ENCODE assay signal across 8 cellular contexts in the genomic region with DNA sequence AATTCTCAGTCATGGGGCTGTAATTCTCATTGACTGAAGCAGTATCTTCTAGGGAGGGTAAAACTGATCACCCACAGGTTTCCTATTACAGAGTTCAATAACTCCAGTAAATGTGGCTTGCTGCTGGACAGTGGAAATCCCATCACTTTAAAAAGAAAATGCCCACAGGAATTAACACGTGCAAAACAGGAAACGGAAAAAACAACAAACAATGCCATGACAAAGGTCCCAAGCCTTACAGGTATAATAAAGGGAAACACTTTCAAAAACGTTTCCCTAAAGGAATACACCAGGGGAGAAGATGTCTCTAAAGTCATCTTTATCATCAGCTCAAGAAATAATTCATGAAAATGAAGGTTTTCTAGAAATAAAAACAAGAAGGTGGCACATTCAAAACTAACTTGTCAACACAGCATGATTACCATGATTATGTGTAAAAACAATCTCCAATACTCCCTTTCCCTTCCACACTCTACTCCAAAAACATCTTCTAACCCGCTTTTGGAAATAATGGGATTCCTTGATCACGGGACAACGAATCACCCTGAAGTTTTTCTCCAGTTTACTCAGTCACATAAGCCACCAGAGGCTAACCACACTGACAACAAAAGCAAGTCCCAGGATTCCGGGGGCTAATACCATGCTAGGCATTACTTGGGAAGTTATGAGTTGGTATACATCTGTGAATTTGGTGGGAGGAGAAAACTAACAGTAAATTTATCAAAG.
A peak's percentile ranks its signal among the peaks of the same experiment; 100 is the strongest.
DNase-seq lines count a peak whose midpoint lies in the region; ATAC-seq and TF ChIP-seq lines count a peak whose summit lies in the region.

No MANE protein-coding gene starts in this region.

- H3K27me3 Mint-ChIP-seq in HFFc6 (ENCODE audit: insufficient read depth), result peaks cover 6% of the 10 kb centered on the region; the same call in 1 of the 2 replicates
- H3K27me3 Mint-ChIP-seq in mesothelial cell of epicardium (ENCODE audit: low read depth), result no peaks in the 10 kb centered on the region

- H3K36me3 ChIP-seq in BJ (ENCODE audit: control insufficient read depth, insufficient read depth, low read length), result no peaks in the 10 kb centered on the region

- no peak for ATAC-seq in HG03460 (IDR thresholded peaks at IDR 0.05; ENCODE audit: unreplicated experiment)

- H3K4me3 ChIP-seq in BJ (ENCODE audit: low read depth, low read length), result peak overlapping the region; percentile 9

- TF ChIP-seq CTCF in BJ (IDR thresholded peaks at IDR 0.05; ENCODE audit: insufficient read depth, low read depth, low read length) (no peak), HFFc6 (IDR thresholded peaks at IDR 0.05) (no peak), mesothelial cell of epicardium (IDR thresholded peaks at IDR 0.05; ENCODE audit: unreplicated experiment) (no peak)

- POLR2A ChIA-PET in BJ (lab: Charles Lee), result interaction anchor here (0.6 to 0.7 kb wide), 2 partner anchors 166 to 1026 kb away, joined by 4 read pairs; no protein-coding TSS in a partner anchor

- no peaks in the 10 kb centered on the region for H3K27me3 ChIP-seq in BJ (ENCODE audit: control insufficient read depth, insufficient read depth, low read length)

- peak overlapping the region; percentile 75 for H3K27ac Mint-ChIP-seq in HFFc6
- peak overlapping the region; percentile 77 for H3K27ac Mint-ChIP-seq in mesothelial cell of epicardium

- H3K4me1 Mint-ChIP-seq in HFFc6 (ENCODE audit: low read depth) (peaks cover 96% of the 10 kb centered on the region), mesothelial cell of epicardium (peaks cover 76% of the 10 kb centered on the region)

- no peaks in the 10 kb centered on the region for H3K9me3 Mint-ChIP-seq in HFFc6
- H3K9me3 Mint-ChIP-seq in mesothelial cell of epicardium, result no peaks in the 10 kb centered on the region

- H3K36me3 Mint-ChIP-seq in HFFc6 (ENCODE audit: low read depth), result no peaks in the 10 kb centered on the region
- H3K36me3 Mint-ChIP-seq in mesothelial cell of epicardium, result no peaks in the 10 kb centered on the region

- DNase-seq in BJ (ENCODE audit: low read depth) (no peak), HFFc6 (no peak), mesothelial cell of epicardium (ENCODE audit: low spot score in 2 of 2, unreplicated experiment in 2 of 2) (no peak), COLO829 (ENCODE audit: low spot score) (no peak), CD1c-positive myeloid dendritic cell (ENCODE audit: extremely low spot score) (no peak)
- no peak for DNase-seq in stimulated activated CD4-positive, alpha-beta T cell treated with anti-CD3 and anti-CD28 coated beads, Interleukin-2, amount 100 ng/mL, for 48 hours

- peak overlapping the region; percentile 70 for H3K27ac ChIP-seq in angular gyrus (ENCODE audit: low read depth, low read length)

- H3K4me3 Mint-ChIP-seq in HFFc6 (peak overlapping the region; percentile 89), mesothelial cell of epicardium (peak overlapping the region; percentile 14)

- CTCF ChIA-PET in BJ (lab: Yijun Ruan, JAX), result interaction anchor here (1.0 kb wide), 1 partner anchor 359 kb away, joined by 3 read pairs; no protein-coding TSS in a partner anchor
